1 cellular context compared by ENCODE assay signal in genomic region chr3:36600413-36600812, GRCh38.
TF ChIP-seq lines count a peak whose summit lies in the region.

No MANE protein-coding gene starts in this region.

TF ChIP-seq in HCT116, 20 proteins besides CTCF, POLR2A, EP300 and RAD21 (continued from another document):
- no peak for TF ChIP-seq REST (IDR thresholded peaks at IDR 0.05; ENCODE audit: low read depth)
- no peak for TF ChIP-seq EZH2phosphoT487 (IDR thresholded peaks at IDR 0.05; ENCODE audit: borderline replicate concordance)
- TF ChIP-seq ATF3 (IDR thresholded peaks at IDR 0.05) = no peak
- no peak for TF ChIP-seq YY1 (IDR thresholded peaks at IDR 0.05; ENCODE audit: extremely low read depth, insufficient replicate concordance, low read depth, low read length)
- TF ChIP-seq TCF7L2 (IDR thresholded peaks at IDR 0.05; ENCODE audit: borderline replicate concordance, extremely low read depth, insufficient read depth, insufficient read length) = no peak
